Comparison of ENCODE assay signal across 7 cellular contexts in genomic region chr22:23862103-23862502, GRCh38. TPM values are rescaled to one million over a fixed set of nuclear protein-coding genes. Genes with fewer than 3 reads are reported as not detected.
DNase-seq lines count a peak whose midpoint lies in the region; TF ChIP-seq lines count a peak whose summit lies in the region.

No MANE protein-coding gene starts in this region.

- H2BK12ac ChIP-seq in neuronal stem cell (ENCODE audit: low read length), result no peak overlapping the region

- H3K79me2 ChIP-seq in mesendoderm (ENCODE audit: control insufficient read depth, insufficient read depth, low read length), result no peaks in the 10 kb centered on the region

- peaks cover 2% of the 10 kb centered on the region for H3K79me1 ChIP-seq in mesendoderm (ENCODE audit: low read length)
- H3K79me1 ChIP-seq in neuronal stem cell (ENCODE audit: low read depth, low read length), result no peaks in the 10 kb centered on the region

- no peak overlapping the region for H3K4me3 ChIP-seq in HAP-1
- no peak overlapping the region for H3K4me3 ChIP-seq in astrocyte of the cerebellum (ENCODE audit: low read depth, low read length)
- H3K4me3 ChIP-seq in mesendoderm (ENCODE audit: low read length), result no peak overlapping the region
- H3K4me3 ChIP-seq in neuronal stem cell (ENCODE audit: low read length in 2 of 2), result no peak overlapping the region

- H2AFZ ChIP-seq in neuronal stem cell (ENCODE audit: low read length), result no peak overlapping the region

- H3K4me1 ChIP-seq in HAP-1 (peaks cover 7% of the 10 kb centered on the region; the same call in 1 of the 2 replicates), mesendoderm (ENCODE audit: control insufficient read depth, low read depth, low read length) (peaks cover 3% of the 10 kb centered on the region), neuronal stem cell (ENCODE audit: control insufficient read depth in 2 of 2, insufficient read depth in 1 of 2, low read depth in 1 of 2, low read length in 2 of 2) (peaks cover 0 to 4% of the 10 kb centered on the region in 2 donors)

- no peak overlapping the region for H3K18ac ChIP-seq in mesendoderm (ENCODE audit: low read length)
- H3K18ac ChIP-seq in neuronal stem cell (ENCODE audit: low read length), result no peak overlapping the region

- no peak overlapping the region for H3K56ac ChIP-seq in mesendoderm (ENCODE audit: low read length)

- H3K23ac ChIP-seq in mesendoderm (ENCODE audit: low read length) (no peak overlapping the region), neuronal stem cell (ENCODE audit: low read depth, low read length, poor library complexity) (no peak overlapping the region)

- H3K36me3 ChIP-seq in HAP-1 (replicated peaks) (no peaks in the 10 kb centered on the region), mesendoderm (ENCODE audit: control insufficient read depth, insufficient read depth, low read length) (peaks cover 2% of the 10 kb centered on the region), neuronal stem cell (replicated peaks in 1 of 2; ENCODE audit: control insufficient read depth in 2 of 2, insufficient read depth in 2 of 2, low read length in 2 of 2) (peaks cover 0 to 24% of the 10 kb centered on the region in 2 donors)

- H2BK5ac ChIP-seq in mesendoderm (ENCODE audit: low read length) (no peak overlapping the region), neuronal stem cell (ENCODE audit: low read length) (no peak overlapping the region)

- H2BK15ac ChIP-seq in mesendoderm (replicated peaks; ENCODE audit: low read depth), result no peak overlapping the region
- no peak overlapping the region for H2BK15ac ChIP-seq in neuronal stem cell (ENCODE audit: low read length)

- H3K4me2 ChIP-seq in mesendoderm (ENCODE audit: low read length) (no peak overlapping the region), neuronal stem cell (ENCODE audit: insufficient read depth, low read length, poor library complexity, severe bottlenecking) (no peak overlapping the region)

- no CpG with 5 or more reads among the region's 3 CpGs for WGBS in mesendoderm (ENCODE audit: extremely low coverage, insufficient coverage, low lambda C conversion rate)
- no CpG with 5 or more reads among the region's 3 CpGs for WGBS in neuronal stem cell (ENCODE audit: extremely low coverage in 2 of 2, insufficient read length in 2 of 2, insufficient replicate concordance in 1 of 2), 2 donors

- in situ Hi-C loops in HAP-1 (cut with MboI; ENCODE audit: low sequenced_read_pairs), result loop anchor here (10.0 kb wide), 1 partner anchor 93 kb away; no protein-coding TSS in a partner anchor
- in situ Hi-C loops in astrocyte of the cerebellum (cut with HindIII; ENCODE audit: low sequenced_read_pairs), result no loop called here

- H4K8ac ChIP-seq in mesendoderm (ENCODE audit: low read depth, low read length) (no peak overlapping the region), neuronal stem cell (ENCODE audit: low read depth, low read length) (no peak overlapping the region)

- H3K27me3 ChIP-seq in HAP-1 (ENCODE audit: low read depth), result no peaks in the 10 kb centered on the region
- no peaks in the 10 kb centered on the region for H3K27me3 ChIP-seq in mesendoderm (ENCODE audit: insufficient read depth, low read length, poor library complexity)
- H3K27me3 ChIP-seq in neuronal stem cell (ENCODE audit: control insufficient read depth in 3 of 3, insufficient read depth in 3 of 3, low read depth in 1 of 3, low read length in 3 of 3), result no peaks in the 10 kb centered on the region

- DNase-seq in DMS153 treated with DMSO at 0.1 percent for 48 hours (lab: John Stamatoyannopoulos, UW; ENCODE audit: unreplicated experiment) (peak; percentile 20), HAP-1 (ENCODE audit: low spot score in 2 of 2) (peak; percentile 17 to 67), NCI-H774 (lab: John Stamatoyannopoulos, UW) (peak; percentile 10), astrocyte of the cerebellum (ENCODE audit: low read depth) (no peak), mesendoderm (peak; percentile 69), NCI-H1048 (lab: John Stamatoyannopoulos, UW) (no peak), neuronal stem cell (ENCODE audit: low spot score) (no peak)

- H3K27ac ChIP-seq in mesendoderm (ENCODE audit: low read depth, low read length) (no peak overlapping the region), neuronal stem cell (replicated peaks; ENCODE audit: low read length) (no peak overlapping the region)

- no peak overlapping the region for H3K9ac ChIP-seq in mesendoderm (ENCODE audit: low read length)
- no peak overlapping the region for H3K9ac ChIP-seq in neuronal stem cell (ENCODE audit: low read depth, low read length, poor library complexity)

- no peak overlapping the region for H4K5ac ChIP-seq in mesendoderm (ENCODE audit: low read length)

- H3K9me3 ChIP-seq in HAP-1 (no peaks in the 10 kb centered on the region), neuronal stem cell (replicated peaks in 1 of 2; ENCODE audit: control insufficient read depth in 2 of 2, insufficient read depth in 1 of 2, low read depth in 1 of 2, low read length in 2 of 2) (no peaks in the 10 kb centered on the region)

- H3K4ac ChIP-seq in mesendoderm (ENCODE audit: low read depth, low read length), result no peak overlapping the region
- no peak overlapping the region for H3K4ac ChIP-seq in neuronal stem cell (ENCODE audit: low read length)

- no peak overlapping the region for H3K14ac ChIP-seq in neuronal stem cell (ENCODE audit: low read length)

- H2BK120ac ChIP-seq in mesendoderm (ENCODE audit: low read depth, low read length), result no peak overlapping the region
- H2BK120ac ChIP-seq in neuronal stem cell (ENCODE audit: low read depth, low read length), result no peak overlapping the region

- no peak overlapping the region for H4K91ac ChIP-seq in neuronal stem cell (ENCODE audit: low read depth, low read length, poor library complexity)

- H2AK5ac ChIP-seq in mesendoderm (ENCODE audit: low read length) (no peak overlapping the region), neuronal stem cell (ENCODE audit: low read depth, low read length) (no peak overlapping the region)

- TF ChIP-seq CTCF in astrocyte of the cerebellum (IDR thresholded peaks at IDR 0.05; ENCODE audit: low read depth, low read length, missing control alignments), result peak; percentile 76

RNA-seq across cellular contexts. Expression of gene SLC2A11, which starts 4.4 kb away (rescaled TPM):
- polyA plus RNA-seq in mesendoderm (2013, experiment 1 of 2), result 7.2 TPM
- polyA plus RNA-seq in mesendoderm (2013, experiment 2 of 2), result 7.5 TPM
- polyA plus RNA-seq in neuronal stem cell (2013, experiment 1 of 2), result 11.4 TPM
- 10.5 TPM for polyA plus RNA-seq in neuronal stem cell (2013, experiment 2 of 2)

RNA-seq across cellular contexts. Expression of gene DERL3, which starts 23.3 kb away (rescaled TPM):
- 7.4 TPM for polyA plus RNA-seq in mesendoderm (2013, experiment 1 of 2)
- 6.6 TPM for polyA plus RNA-seq in mesendoderm (2013, experiment 2 of 2)
- polyA plus RNA-seq in neuronal stem cell (2013, experiment 1 of 2), result 4.2 TPM
- polyA plus RNA-seq in neuronal stem cell (2013, experiment 2 of 2), result 4.5 TPM

RNA-seq across cellular contexts. Expression of gene MIF, which starts 32.1 kb away (rescaled TPM):
- 1,526 TPM for polyA plus RNA-seq in mesendoderm (2013, experiment 1 of 2)
- 1,516 TPM for polyA plus RNA-seq in mesendoderm (2013, experiment 2 of 2)
- 1,002 TPM for polyA plus RNA-seq in neuronal stem cell (2013, experiment 1 of 2)
- polyA plus RNA-seq in neuronal stem cell (2013, experiment 2 of 2), result 970 TPM

Comparison
In these comparisons a context has a peak if more than half of its experiments do, and no peak if none do; other contexts are left out.
1. DNase-seq: peak in DMS153 treated with DMSO at 0.1 percent for 48 hours (single experiment), HAP-1 (2 of 2), NCI-H774 (single experiment) and mesendoderm (single experiment); none in astrocyte of the cerebellum (single experiment), NCI-H1048 (single experiment) and neuronal stem cell (single experiment).